Comparison of ENCODE assay signal across 28 cellular contexts in the genomic region with DNA sequence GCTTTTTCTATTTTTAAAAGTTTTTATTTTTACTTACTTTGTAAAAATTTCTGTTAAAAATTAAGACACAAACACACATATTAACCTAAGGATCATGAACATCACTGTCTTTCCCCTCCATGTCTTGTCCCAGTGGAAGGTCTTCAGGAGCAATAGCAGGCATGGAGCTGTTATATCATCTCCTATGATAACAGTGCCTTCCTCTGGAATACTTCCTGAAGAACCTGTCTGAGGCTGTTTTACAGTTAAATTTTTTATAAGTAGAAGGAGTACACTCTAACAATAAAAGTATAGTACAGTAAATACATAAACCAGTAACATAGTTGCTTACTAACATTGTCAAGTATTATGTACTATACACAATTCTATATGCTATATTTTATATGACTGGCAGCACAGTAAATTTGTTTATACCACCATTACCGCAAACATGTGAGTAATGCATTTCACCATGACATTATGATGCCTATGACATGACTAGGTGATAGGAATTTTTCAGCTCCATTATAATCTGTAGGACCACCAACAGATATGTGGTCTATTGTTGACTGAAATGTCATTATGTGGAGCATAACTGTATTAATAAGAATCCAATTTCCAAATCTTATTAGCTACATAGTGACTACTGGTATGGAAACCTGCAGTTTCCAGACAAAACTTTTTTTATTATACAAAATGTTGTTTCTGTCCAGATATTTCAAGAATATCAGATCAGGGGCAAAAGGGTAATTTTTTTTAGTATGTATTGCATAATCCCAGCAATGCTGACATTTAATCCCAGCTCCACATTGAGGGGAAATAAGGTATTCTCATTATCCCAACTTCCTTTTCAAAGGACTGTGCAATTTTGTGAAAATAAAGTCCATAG.
DNase-seq lines count a peak whose midpoint lies in the region; ATAC-seq, FAIRE-seq and TF ChIP-seq lines count a peak whose summit lies in the region.
"Had no signal": no experiment of that assay in that cellular context is flagged by ENCODE, and none has a peak within 500 bp of the region (broad histone marks: within the 10 kb centered on the region; RNA-seq: fewer than 3 reads in every experiment).

No MANE protein-coding gene starts in this region.

- no peak overlapping the region for H3K27ac Mint-ChIP-seq in naive thymus-derived CD4-positive, alpha-beta T cell
- H3K27ac Mint-ChIP-seq: activated CD8-positive, alpha-beta T cell treated with anti-CD3 and anti-CD28 coated beads, Interleukin-2, amount 10 ng/mL, durations not matched to agents 7 days and 5 days; CD4-positive, alpha-beta T cell; immature natural killer cell; nephron progenitor cell; stimulated activated naive CD8-positive, alpha-beta T cell treated with anti-CD3 and anti-CD28 coated beads, Interleukin-15, amount 100 ng/mL, for 72 hours had no signal

- no peak for TF ChIP-seq EP300 in K562 (IDR thresholded peaks at IDR 0.05; ENCODE audit: low read length)

- in situ Hi-C loops in K562 (cut with MboI), result loop anchor here (10.0 kb wide), 1 partner anchor 335 kb away; a partner anchor contains a TSS

- peaks cover 0 to 35% (median 18%) of the 10 kb centered on the region in 7 donors for H3K4me1 Mint-ChIP-seq in naive thymus-derived CD4-positive, alpha-beta T cell
- H3K4me1 Mint-ChIP-seq: immature natural killer cell; stimulated activated naive CD8-positive, alpha-beta T cell treated with anti-CD3 and anti-CD28 coated beads, Interleukin-15, amount 100 ng/mL, for 72 hours had no signal

- no peaks in the 10 kb centered on the region for H3K9me1 ChIP-seq in K562 (ENCODE audit: control insufficient read depth, insufficient read depth, low read length)

- no TSS peak for BruUV-seq in K562 (replicated peaks; lab: Mats Ljungman, UMichigan)

- no peaks in the 10 kb centered on the region for H3K36me3 ChIP-seq in DND-41 (ENCODE audit: insufficient read depth, low read length)
- no peaks in the 10 kb centered on the region for H3K36me3 ChIP-seq in K562 (ENCODE audit: control insufficient read depth, insufficient read depth, low read length)
- H3K36me3 ChIP-seq in mucosa of descending colon (ENCODE audit: low read depth), result no peaks in the 10 kb centered on the region
- H3K36me3 ChIP-seq in BE2C, result no peaks in the 10 kb centered on the region
- H3K36me3 ChIP-seq in upper lobe of right lung, result no peaks in the 10 kb centered on the region
- no peaks in the 10 kb centered on the region for H3K36me3 ChIP-seq in naive thymus-derived CD4-positive, alpha-beta T cell (ENCODE audit: control insufficient read depth in 2 of 3, insufficient read depth in 3 of 3, low read length in 3 of 3)
- H3K36me3 ChIP-seq: thyroid gland had no signal

- peaks cover 0 to 10% (median 0%) of the 10 kb centered on the region in 5 donors for H3K36me3 Mint-ChIP-seq in naive thymus-derived CD4-positive, alpha-beta T cell
- H3K36me3 Mint-ChIP-seq: immature natural killer cell had no signal

- CTCF ChIA-PET in K562 (lab: Yijun Ruan, JAX; ENCODE audit: low intra/inter-chr PET ratio), result no interaction called here
- CTCF ChIA-PET in naive thymus-derived CD4-positive, alpha-beta T cell (lab: Charles Lee), result interaction anchor here (0.6 to 1.7 kb wide), 9 partner anchors 12 to 1019 kb away, joined by 3 to 10 read pairs (median 3); no protein-coding TSS in a partner anchor

- H3K27me3 ChIP-seq in DND-41 (ENCODE audit: insufficient read depth, low read length, poor library complexity), result no peaks in the 10 kb centered on the region
- H3K27me3 ChIP-seq in K562 (ENCODE audit: control insufficient read depth in 2 of 2, insufficient read depth in 2 of 2, low read length in 2 of 2), result no peaks in the 10 kb centered on the region
- H3K27me3 ChIP-seq in BE2C, result no peaks in the 10 kb centered on the region
- no peaks in the 10 kb centered on the region for H3K27me3 ChIP-seq in upper lobe of right lung
- no peaks in the 10 kb centered on the region for H3K27me3 ChIP-seq in naive thymus-derived CD4-positive, alpha-beta T cell (ENCODE audit: control insufficient read depth in 2 of 2, insufficient read depth in 2 of 2, low read length in 2 of 2)
- H3K27me3 ChIP-seq: body of pancreas, thyroid gland had no signal

- peaks cover 58% of the 10 kb centered on the region for H3K4me1 ChIP-seq in DND-41 (ENCODE audit: insufficient read depth, low read length)
- no peaks in the 10 kb centered on the region; a peak in 2 of 5 replicates for H3K4me1 ChIP-seq in K562 (replicated peaks in 1 of 2; ENCODE audit: control insufficient read depth in 2 of 2, insufficient read depth in 2 of 2, low read length in 2 of 2)
- H3K4me1 ChIP-seq in mucosa of descending colon (ENCODE audit: low read depth), result peaks cover 10% of the 10 kb centered on the region
- H3K4me1 ChIP-seq in BE2C, result peaks cover 24% of the 10 kb centered on the region
- no peaks in the 10 kb centered on the region for H3K4me1 ChIP-seq in upper lobe of right lung
- H3K4me1 ChIP-seq in naive thymus-derived CD4-positive, alpha-beta T cell (ENCODE audit: control insufficient read depth in 2 of 2, insufficient read depth in 2 of 2, low read length in 2 of 2), result no peaks in the 10 kb centered on the region
- H3K4me1 ChIP-seq: body of pancreas, thyroid gland had no signal

- intact Hi-C loops in K562 (cut with micrococcal nuclease), result loop anchor here (2.0 to 10.0 kb wide), 5 partner anchors 85 to 775 kb away; a partner anchor contains a TSS
- intact Hi-C loops in mucosa of descending colon (cut with DNase I, micrococcal nuclease), result no loop called here
- intact Hi-C loops in upper lobe of right lung (cut with DNase I), result no loop called here
- intact Hi-C loops in naive thymus-derived CD4-positive, alpha-beta T cell (cut with micrococcal nuclease), result loop anchor here (2.0 to 5.0 kb wide), 4 partner anchors 619 to 852 kb away; no protein-coding TSS in a partner anchor

- FAIRE-seq in K562 (lab: Jason Lieb, UNC), result no peak

- H3K9ac ChIP-seq in DND-41 (ENCODE audit: low read depth, low read length) (no peak overlapping the region), K562 (ENCODE audit: insufficient read depth in 1 of 2, low read depth in 2 of 2, low read length in 2 of 2) (no peak overlapping the region)

- no peak for TF ChIP-seq POLR2A in K562 (conservative IDR thresholded peaks at IDR 0.05)

- H3K27ac ChIP-seq in DND-41 (ENCODE audit: low read length) (peak overlapping the region; percentile 54), K562 (ENCODE audit: extremely low read depth, low read depth, low read length) (no peak overlapping the region), upper lobe of right lung (no peak overlapping the region)
- no peak overlapping the region for H3K27ac ChIP-seq in naive thymus-derived CD4-positive, alpha-beta T cell (ENCODE audit: low read depth, low read length)
- H3K27ac ChIP-seq: body of pancreas, thyroid gland had no signal

- no peak overlapping the region for H3K4me3 Mint-ChIP-seq in naive thymus-derived CD4-positive, alpha-beta T cell
- H3K4me3 Mint-ChIP-seq: activated CD8-positive, alpha-beta T cell treated with anti-CD3 and anti-CD28 coated beads, Interleukin-2, amount 10 ng/mL, durations not matched to agents 7 days and 5 days; CD4-positive, alpha-beta T cell; immature natural killer cell; nephron progenitor cell; stimulated activated naive CD8-positive, alpha-beta T cell treated with anti-CD3 and anti-CD28 coated beads, Interleukin-15, amount 100 ng/mL, for 72 hours had no signal

- DNase-seq in DND-41, result no peak
- DNase-seq in LHCN-M2 (ENCODE audit: low read depth), result peak; percentile 23
- DNase-seq in K562 (ENCODE audit: extremely low read depth in 1 of 4, low spot score in 3 of 4), result no peak
- no peak for DNase-seq in mucosa of descending colon
- DNase-seq in BE2C, result no peak
- no peak for DNase-seq in upper lobe of right lung
- DNase-seq in naive thymus-derived CD4-positive, alpha-beta T cell, result no peak
- DNase-seq: activated CD8-positive, alpha-beta T cell treated with anti-CD3 and anti-CD28 coated beads, Interleukin-2, amount 10 ng/mL, durations not matched to agents 7 days and 5 days; activated effector memory CD4-positive, alpha-beta T cell treated with Interleukin-2 at 50 U/mL for 16 hours; activated T-cell treated with anti-CD3 and anti-CD28 coated beads for 4 hours; body of pancreas; CD4-positive, alpha-beta T cell; foreskin melanocyte; GOT3; hippocampal formation; immature natural killer cell; Kasumi-1; NCI-H1105; NCI-H2081; NCI-H345; NCI-H774; nephron progenitor cell; posterior cingulate gyrus; Right ventricle myocardium superior; stimulated activated naive CD8-positive, alpha-beta T cell treated with anti-CD3 and anti-CD28 coated beads, Interleukin-15, amount 100 ng/mL, for 72 hours; SW 1271; thyroid gland had no signal

- POLR2A ChIA-PET in K562 (lab: Yijun Ruan, JAX), result interaction anchor here (1.1 kb wide), 1 partner anchor 340 kb away, joined by 3 read pairs; no protein-coding TSS in a partner anchor
- POLR2A ChIA-PET in naive thymus-derived CD4-positive, alpha-beta T cell (lab: Charles Lee), result interaction anchor here (0.6 to 1.5 kb wide), 3 partner anchors 338 to 1442 kb away, joined by 3 to 4 read pairs (median 3); no protein-coding TSS in a partner anchor

- 0% methylated on average over 1 of the region's 1 CpG for WGBS in K562 (ENCODE audit: insufficient coverage, low coverage, missing lambda C conversion rate)

- peaks cover 5% of the 10 kb centered on the region for H3K9me3 ChIP-seq in DND-41 (ENCODE audit: insufficient read depth, low read length, severe bottlenecking)
- H3K9me3 ChIP-seq in K562 (replicated peaks; ENCODE audit: control insufficient read depth, insufficient read depth, low read depth, low read length), result peaks cover 4% of the 10 kb centered on the region; the same call in 1 of the 2 replicates
- no peaks in the 10 kb centered on the region for H3K9me3 ChIP-seq in mucosa of descending colon
- H3K9me3 ChIP-seq in BE2C, result no peaks in the 10 kb centered on the region
- H3K9me3 ChIP-seq in upper lobe of right lung, result no peaks in the 10 kb centered on the region
- no peaks in the 10 kb centered on the region for H3K9me3 ChIP-seq in naive thymus-derived CD4-positive, alpha-beta T cell (ENCODE audit: control insufficient read depth in 2 of 3, low read length in 3 of 3)
- H3K9me3 ChIP-seq: body of pancreas, thyroid gland had no signal

- no peak overlapping the region for H2AFZ ChIP-seq in DND-41 (ENCODE audit: low read depth, low read length)
- H2AFZ ChIP-seq in K562 (ENCODE audit: low read depth, low read length), result peak overlapping the region; percentile 44; the same call in 1 of the 2 replicates

- H4K20me1 ChIP-seq in DND-41 (ENCODE audit: insufficient read depth, low read length) (no peaks in the 10 kb centered on the region), K562 (replicated peaks; ENCODE audit: control insufficient read depth, insufficient read depth, low read length) (no peaks in the 10 kb centered on the region)

- TF ChIP-seq RAD21 in K562 (CRISPR knock-in tag; conservative IDR thresholded peaks at IDR 0.05 in 1 of 2, IDR thresholded peaks at IDR 0.05 in 1 of 2), result no peak

- peaks cover 0 to 9% (median 3%) of the 10 kb centered on the region in 11 donors for H3K9me3 Mint-ChIP-seq in naive thymus-derived CD4-positive, alpha-beta T cell
- H3K9me3 Mint-ChIP-seq: CD4-positive, alpha-beta T cell; immature natural killer cell; stimulated activated naive CD8-positive, alpha-beta T cell treated with anti-CD3 and anti-CD28 coated beads, Interleukin-15, amount 100 ng/mL, for 72 hours had no signal

- H3K4me2 ChIP-seq in DND-41 (ENCODE audit: insufficient read depth, low read length), result no peak overlapping the region
- no peak overlapping the region for H3K4me2 ChIP-seq in K562 (ENCODE audit: insufficient read depth, low read length)

- H3K79me2 ChIP-seq in DND-41 (ENCODE audit: insufficient read depth, low read length) (no peaks in the 10 kb centered on the region), K562 (ENCODE audit: control insufficient read depth, insufficient read depth, low read length) (no peaks in the 10 kb centered on the region)

- ATAC-seq in DND-41 (ENCODE audit: insufficient read depth, low read depth), result no peak
- no peak for ATAC-seq in K562
- peak; percentile 85 for ATAC-seq in mucosa of descending colon
- no peak for ATAC-seq in upper lobe of right lung
- ATAC-seq in naive thymus-derived CD4-positive, alpha-beta T cell, result no peak
- no peak for ATAC-seq in HG02571 (IDR thresholded peaks at IDR 0.05; ENCODE audit: unreplicated experiment)
- ATAC-seq: activated CD8-positive, alpha-beta T cell treated with anti-CD3 and anti-CD28 coated beads, Interleukin-2, amount 10 ng/mL, durations not matched to agents 7 days and 5 days; body of pancreas; stimulated activated naive CD8-positive, alpha-beta T cell treated with anti-CD3 and anti-CD28 coated beads, Interleukin-15, amount 100 ng/mL, for 72 hours had no signal

- no peak for TF ChIP-seq CTCF in DND-41 (IDR thresholded peaks at IDR 0.05; ENCODE audit: borderline replicate concordance, extremely low read depth, low read length, poor library complexity, severe bottlenecking)
- no peak for TF ChIP-seq CTCF in K562 (IDR thresholded peaks at IDR 0.05 in 2 of 3, conservative IDR thresholded peaks at IDR 0.05 in 1 of 3; ENCODE audit: insufficient read depth in 2 of 3, low read depth in 1 of 3, low read length in 3 of 3)
- TF ChIP-seq CTCF in mucosa of descending colon (IDR thresholded peaks at IDR 0.05), result no peak
- TF ChIP-seq CTCF in BE2C (IDR thresholded peaks at IDR 0.05; ENCODE audit: low read depth, low read length), result no peak
- no peak for TF ChIP-seq CTCF in upper lobe of right lung (IDR thresholded peaks at IDR 0.05)

- H3K27me3 Mint-ChIP-seq in naive thymus-derived CD4-positive, alpha-beta T cell, result no peaks in the 10 kb centered on the region
- H3K27me3 Mint-ChIP-seq: CD4-positive, alpha-beta T cell; stimulated activated naive CD8-positive, alpha-beta T cell treated with anti-CD3 and anti-CD28 coated beads, Interleukin-15, amount 100 ng/mL, for 72 hours had no signal

- H3K4me3 ChIP-seq in DND-41 (ENCODE audit: low read depth in 1 of 2, low read length in 2 of 2), result no peak overlapping the region
- H3K4me3 ChIP-seq in K562, result no peak overlapping the region
- H3K4me3 ChIP-seq in mucosa of descending colon, result no peak overlapping the region
- no peak overlapping the region for H3K4me3 ChIP-seq in BE2C (ENCODE audit: low read depth, low read length)
- no peak overlapping the region for H3K4me3 ChIP-seq in upper lobe of right lung
- no peak overlapping the region for H3K4me3 ChIP-seq in naive thymus-derived CD4-positive, alpha-beta T cell (ENCODE audit: low read length)
- H3K4me3 ChIP-seq: body of pancreas, thyroid gland had no signal

Comparison
In these comparisons a context has a peak if more than half of its experiments do, and no peak if none do; other contexts are left out.
1. intact Hi-C loops: an anchor here in K562 (2.0 to 10.0 kb wide) and naive thymus-derived CD4-positive, alpha-beta T cell (2.0 to 5.0 kb wide); none called in mucosa of descending colon and upper lobe of right lung.